ENCODE assay signal across 11 cellular contexts in genomic region chr2:241219030-241219382, GRCh38. TPM values are rescaled to one million over a fixed set of nuclear protein-coding genes. Genes with fewer than 3 reads are reported as not detected.
A peak's percentile ranks its signal among the peaks of the same experiment; 100 is the strongest.
DNase-seq lines count a peak whose midpoint lies in the region; ATAC-seq and TF ChIP-seq lines count a peak whose summit lies in the region.
"Had no signal": no experiment of that assay in that cellular context is flagged by ENCODE, and none has a peak within 500 bp of the region (broad histone marks: within the 10 kb centered on the region; RNA-seq: fewer than 3 reads in every experiment).

No MANE protein-coding gene starts in this region.

- H3K9me3 ChIP-seq in lower lobe of right lung: no peaks in the 10 kb centered on the region
- no peaks in the 10 kb centered on the region for H3K9me3 ChIP-seq in vagina

- peaks cover 15% of the 10 kb centered on the region for H3K27me3 Mint-ChIP-seq in stimulated activated naive CD8-positive, alpha-beta T cell treated with anti-CD3 and anti-CD28 coated beads, Interleukin-15, Interleukin-2, amounts not matched to agents 100 ng/mL and 50 ng/mL, for 24 hours
- H3K27me3 Mint-ChIP-seq in activated naive CD8-positive, alpha-beta T cell treated with anti-CD3 and anti-CD28 coated beads, Interleukin-2, amount 50 U/mL, for 24 hours: peaks cover 17% of the 10 kb centered on the region

- TF ChIP-seq CTCF in lower lobe of right lung (IDR thresholded peaks at IDR 0.05): no peak
- TF ChIP-seq CTCF in vagina (IDR thresholded peaks at IDR 0.05): no peak

- intact Hi-C loops in lower lobe of right lung (cut with DNase I): no loop called here
- intact Hi-C loops in vagina (cut with DNase I): loop anchor here (10.0 kb wide), 1 partner anchor 114 kb away; the partner anchor contains the start of gene MTERF4

- H3K36me3 ChIP-seq in lower lobe of right lung: no peaks in the 10 kb centered on the region
- H3K36me3 ChIP-seq in vagina: no peaks in the 10 kb centered on the region

- H3K27me3 ChIP-seq in lower lobe of right lung (ENCODE audit: low read depth) (no peaks in the 10 kb centered on the region), vagina (no peaks in the 10 kb centered on the region)

- H3K9me3 Mint-ChIP-seq in stimulated activated naive CD8-positive, alpha-beta T cell treated with anti-CD3 and anti-CD28 coated beads, Interleukin-15, Interleukin-2, amounts not matched to agents 100 ng/mL and 50 ng/mL, for 24 hours: no peaks in the 10 kb centered on the region
- no peaks in the 10 kb centered on the region for H3K9me3 Mint-ChIP-seq in activated naive CD8-positive, alpha-beta T cell treated with anti-CD3 and anti-CD28 coated beads, Interleukin-2, amount 50 U/mL, for 24 hours

- H3K4me3 ChIP-seq in lower lobe of right lung (peak overlapping the region; percentile 61), vagina (peak overlapping the region; percentile 68 to 86)

- peaks cover 17% of the 10 kb centered on the region for H3K4me1 Mint-ChIP-seq in stimulated activated naive CD8-positive, alpha-beta T cell treated with anti-CD3 and anti-CD28 coated beads, Interleukin-15, Interleukin-2, amounts not matched to agents 100 ng/mL and 50 ng/mL, for 24 hours (ENCODE audit: low read depth)
- H3K4me1 Mint-ChIP-seq in activated naive CD8-positive, alpha-beta T cell treated with anti-CD3 and anti-CD28 coated beads, Interleukin-2, amount 50 U/mL, for 24 hours: peaks cover 9% of the 10 kb centered on the region

- H3K27ac ChIP-seq in lower lobe of right lung (no peak overlapping the region), vagina (no peak overlapping the region)

- no peak for TF ChIP-seq POLR2A in vagina (IDR thresholded peaks at IDR 0.05)

- H3K4me3 Mint-ChIP-seq in stimulated activated naive CD8-positive, alpha-beta T cell treated with anti-CD3 and anti-CD28 coated beads, Interleukin-15, Interleukin-2, amounts not matched to agents 100 ng/mL and 50 ng/mL, for 24 hours: peak overlapping the region; percentile 79
- H3K4me3 Mint-ChIP-seq in activated naive CD8-positive, alpha-beta T cell treated with anti-CD3 and anti-CD28 coated beads, Interleukin-2, amount 50 U/mL, for 24 hours: peak overlapping the region; percentile 85

- DNase-seq in stimulated activated naive CD8-positive, alpha-beta T cell treated with anti-CD3 and anti-CD28 coated beads, Interleukin-15, Interleukin-2, amounts not matched to agents 100 U/mL and 50 U/mL, for 24 hours: no peak
- DNase-seq in activated naive CD8-positive, alpha-beta T cell treated with anti-CD3 and anti-CD28 coated beads, Interleukin-2, amount 50 U/mL, for 24 hours: no peak
- no peak for DNase-seq in lower lobe of right lung
- DNase-seq in vagina (ENCODE audit: extremely low spot score in 2 of 2): no peak
- DNase-seq in NCI-H1105 (lab: John Stamatoyannopoulos, UW): no peak
- DNase-seq: activated naive CD4-positive, alpha-beta T cell; GDM1; NCI-H226 had no signal

- H3K4me1 ChIP-seq in lower lobe of right lung (peaks cover 12% of the 10 kb centered on the region), vagina (peaks cover 14% of the 10 kb centered on the region)

- no peak overlapping the region for H3K27ac Mint-ChIP-seq in stimulated activated naive CD8-positive, alpha-beta T cell treated with anti-CD3 and anti-CD28 coated beads, Interleukin-15, Interleukin-2, amounts not matched to agents 100 ng/mL and 50 ng/mL, for 24 hours
- H3K27ac Mint-ChIP-seq in activated naive CD8-positive, alpha-beta T cell treated with anti-CD3 and anti-CD28 coated beads, Interleukin-2, amount 50 U/mL, for 24 hours: no peak overlapping the region

- no peak for ATAC-seq in stimulated activated naive CD8-positive, alpha-beta T cell treated with anti-CD3 and anti-CD28 coated beads, Interleukin-15, Interleukin-2, amounts not matched to agents 100 U/mL and 50 U/mL, for 24 hours
- no peak for ATAC-seq in activated naive CD8-positive, alpha-beta T cell treated with anti-CD3 and anti-CD28 coated beads, Interleukin-2, amount 50 U/mL, for 24 hours
- no peak for ATAC-seq in lower lobe of right lung
- no peak for ATAC-seq in HG02610 (IDR thresholded peaks at IDR 0.05; ENCODE audit: unreplicated experiment)
- no peak for ATAC-seq in HG02884 (IDR thresholded peaks at IDR 0.05; ENCODE audit: unreplicated experiment)

- no peaks in the 10 kb centered on the region for H3K36me3 Mint-ChIP-seq in stimulated activated naive CD8-positive, alpha-beta T cell treated with anti-CD3 and anti-CD28 coated beads, Interleukin-15, Interleukin-2, amounts not matched to agents 100 ng/mL and 50 ng/mL, for 24 hours (ENCODE audit: low read depth)
- H3K36me3 Mint-ChIP-seq in activated naive CD8-positive, alpha-beta T cell treated with anti-CD3 and anti-CD28 coated beads, Interleukin-2, amount 50 U/mL, for 24 hours (ENCODE audit: low read depth): no peaks in the 10 kb centered on the region

RNA-seq across cellular contexts. Expression of gene ANO7, which starts 30.5 kb away (rescaled TPM):
- total RNA-seq in lower lobe of right lung (1.3 TPM), vagina (0.98 TPM)
